Comparison of ENCODE assay signal across 16 cellular contexts in the genomic region with DNA sequence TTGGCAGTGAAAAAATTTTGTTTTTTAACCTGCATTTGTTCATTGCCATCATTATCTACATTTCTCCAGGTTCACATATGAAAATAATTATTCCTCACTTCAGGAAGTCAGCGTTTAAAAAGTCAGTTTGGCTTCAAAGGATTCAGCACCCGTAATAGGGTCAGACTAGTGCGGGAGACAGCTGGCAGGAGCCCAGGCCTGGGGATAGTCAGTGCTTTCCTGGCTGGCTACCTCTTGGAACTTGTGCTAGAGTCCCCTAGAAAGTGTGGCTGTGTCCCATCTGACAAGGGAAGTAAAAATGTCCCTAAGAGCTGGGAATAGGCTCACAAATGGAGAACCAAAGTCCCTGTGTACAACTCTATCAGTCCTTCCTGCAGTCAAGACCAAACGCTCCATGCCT.
DNase-seq lines count a peak whose midpoint lies in the region; ATAC-seq, FAIRE-seq and TF ChIP-seq lines count a peak whose summit lies in the region.
"Had no signal": no experiment of that assay in that cellular context is flagged by ENCODE, and none has a peak within 500 bp of the region (broad histone marks: within the 10 kb centered on the region; RNA-seq: fewer than 3 reads in every experiment).

No MANE protein-coding gene starts in this region.

- H3K9ac ChIP-seq in colonic mucosa (ENCODE audit: low read depth in 2 of 2, low read length in 2 of 2) = peak overlapping the region in 1 of 2 donors; percentile 9

- ATAC-seq in left lobe of liver (peak; percentile 69), GM18868 (IDR thresholded peaks at IDR 0.05; ENCODE audit: unreplicated experiment) (no peak), GM18498 (IDR thresholded peaks at IDR 0.05; ENCODE audit: unreplicated experiment) (no peak)
- ATAC-seq: GM12878 had no signal

- H3K27me3 ChIP-seq in colonic mucosa = no peaks in the 10 kb centered on the region
- H3K27me3 ChIP-seq: BE2C had no signal

- H3K27ac Mint-ChIP-seq in neural crest cell (ENCODE audit: unreplicated experiment) = peak overlapping the region; percentile 72
- H3K27ac Mint-ChIP-seq: CD4-positive, alpha-beta memory T cell had no signal

- no peaks in the 10 kb centered on the region for H3K4me1 ChIP-seq in colonic mucosa
- H3K4me1 ChIP-seq: BE2C had no signal

- TF ChIP-seq POLR2A in GM12891 (IDR thresholded peaks at IDR 0.05; ENCODE audit: low read depth, low read length) = no peak

- peak; percentile 58 for FAIRE-seq in GM12891 (lab: Jason Lieb, UNC)
- FAIRE-seq: A204.1, GM12878, HTR-8/SVneo had no signal

- no peak for TF ChIP-seq CTCF in colonic mucosa (IDR thresholded peaks at IDR 0.05)
- no peak for TF ChIP-seq CTCF in neural crest cell (conservative IDR thresholded peaks at IDR 0.05)

- intact Hi-C loops in colonic mucosa (cut with DNase I) = no loop called here

- no peaks in the 10 kb centered on the region for H3K9me3 ChIP-seq in colonic mucosa
- H3K9me3 ChIP-seq: BE2C had no signal

- H3K36me3 ChIP-seq in colonic mucosa = no peaks in the 10 kb centered on the region
- H3K36me3 ChIP-seq: BE2C had no signal

- H3K27ac ChIP-seq in colonic mucosa = no peak overlapping the region
- H3K27ac ChIP-seq: C4-2B had no signal

- peaks cover 2% of the 10 kb centered on the region for H3K9me3 Mint-ChIP-seq in neural crest cell
- H3K9me3 Mint-ChIP-seq: CD4-positive, alpha-beta memory T cell; H9 had no signal

- H3K4me3 Mint-ChIP-seq in neural crest cell = no peak overlapping the region
- H3K4me3 Mint-ChIP-seq: CD4-positive, alpha-beta memory T cell; H9 had no signal

- no peaks in the 10 kb centered on the region for H3K27me3 Mint-ChIP-seq in neural crest cell (ENCODE audit: low read depth)

- peaks cover 56% of the 10 kb centered on the region for H3K4me1 Mint-ChIP-seq in neural crest cell

- DNase-seq in GM12891 (ENCODE audit: insufficient read length, low spot score) = no peak
- DNase-seq in colonic mucosa = peak; percentile 29
- no peak for DNase-seq in left lobe of liver (ENCODE audit: low spot score)
- no peak for DNase-seq in neural crest cell (ENCODE audit: low read depth, low spot score)
- DNase-seq in NCI-H69 (lab: John Stamatoyannopoulos, UW) = no peak
- DNase-seq: BE2C; CD4-positive, alpha-beta memory T cell; DMS79; GOT3; H9 had no signal

- no peak overlapping the region for H3K4me3 ChIP-seq in colonic mucosa
- H3K4me3 ChIP-seq: GM12878 had no signal

- H3K36me3 Mint-ChIP-seq in neural crest cell (ENCODE audit: low read depth) = no peaks in the 10 kb centered on the region
- H3K36me3 Mint-ChIP-seq: CD4-positive, alpha-beta memory T cell had no signal

TF ChIP-seq in GM12891, 5 proteins besides CTCF, POLR2A, EP300 and RAD21:
- TF ChIP-seq TAF1 (IDR thresholded peaks at IDR 0.05; ENCODE audit: low read depth, low read length) (no peak), PAX5 (IDR thresholded peaks at IDR 0.05; ENCODE audit: insufficient read depth, low read length, severe bottlenecking) (no peak), SPI1 (IDR thresholded peaks at IDR 0.05; ENCODE audit: low read depth, low read length) (no peak), POLR2AphosphoS5 (IDR thresholded peaks at IDR 0.05; ENCODE audit: low read depth, low read length) (no peak), POU2F2 (IDR thresholded peaks at IDR 0.05; ENCODE audit: low read depth, low read length) (no peak)
TF ChIP-seq in GM12891: peak in this region for 0.
